In the genomic region with DNA sequence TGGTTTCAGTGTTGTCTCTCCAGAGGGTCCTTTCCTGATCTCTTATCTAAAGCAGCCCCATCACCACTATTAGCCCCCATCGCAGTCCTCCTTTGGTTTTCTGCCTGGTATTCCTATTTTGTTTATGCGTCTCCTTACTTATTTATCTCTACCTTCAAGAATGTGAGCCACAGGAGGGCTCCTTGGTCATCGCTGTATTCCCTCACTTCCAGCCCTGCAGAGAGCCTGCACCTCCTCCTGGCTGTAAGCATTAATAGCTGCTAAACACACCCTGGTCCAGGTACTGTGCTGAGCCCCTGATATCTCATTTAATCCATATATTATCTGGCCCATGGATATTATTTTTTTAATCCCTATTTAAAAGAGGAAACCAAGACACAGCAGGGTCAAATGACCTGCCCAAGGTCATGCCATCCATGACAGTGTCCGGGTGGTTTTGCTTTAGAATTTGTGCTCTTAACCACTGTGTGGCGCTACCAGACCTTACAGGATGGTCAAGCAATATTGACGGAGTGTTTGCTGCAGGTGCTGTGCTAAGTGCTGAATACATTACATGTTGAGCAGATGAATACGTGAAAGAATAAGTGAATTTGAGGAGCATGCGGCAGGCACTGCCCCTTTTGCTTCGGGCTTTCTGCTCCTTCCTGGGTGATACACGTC, we compare ENCODE assay signal across 12 cellular contexts.
DNase-seq lines count a peak whose midpoint lies in the region; ATAC-seq, FAIRE-seq and TF ChIP-seq lines count a peak whose summit lies in the region.
"Had no signal": no experiment of that assay in that cellular context is flagged by ENCODE, and none has a peak within 500 bp of the region (broad histone marks: within the 10 kb centered on the region; RNA-seq: fewer than 3 reads in every experiment).

No MANE protein-coding gene starts in this region.

- no peak for ATAC-seq in HG02798 (IDR thresholded peaks at IDR 0.05; ENCODE audit: poor library complexity, unreplicated experiment)
- ATAC-seq in HG03439 (IDR thresholded peaks at IDR 0.05; ENCODE audit: unreplicated experiment), result no peak
- no peak for ATAC-seq in HG02852 (IDR thresholded peaks at IDR 0.05; ENCODE audit: unreplicated experiment)

- H3K9me3 ChIP-seq in kidney (ENCODE audit: control insufficient read depth in 1 of 2, low read length in 2 of 2), result no peaks in the 10 kb centered on the region

- DNase-seq in ACHN (peak; percentile 19), HT1080 (ENCODE audit: low read depth) (peak; percentile 30), SK-MEL-5 (ENCODE audit: low read depth, low spot score) (peak; percentile 75), kidney (no peak)
- no peak for DNase-seq in activated CD4-positive, alpha-beta T cell treated with anti-CD3 and anti-CD28 coated beads, Interleukin-2, amount 50 U/mL, for 48 hours
- DNase-seq: activated CD4-positive, alpha-beta T cell treated with anti-CD3 and anti-CD28 coated beads, Interleukin-2, amount 50 U/mL, for 1 hour; activated naive CD4-positive, alpha-beta T cell treated with anti-CD3 and anti-CD28 coated beads for 36 hours had no signal

- H3K9ac ChIP-seq in kidney (ENCODE audit: low read length in 2 of 2), result no peak overlapping the region

- FAIRE-seq in kidney (lab: Jason Lieb, UNC), result no peak

- intact Hi-C loops in kidney (cut with DNase I), result no loop called here

- in situ Hi-C loops in ACHN (cut with HindIII; ENCODE audit: low pct_ligation_motif_present, low pct_unique_long_range_greater_than_20kb, low sequenced_read_pairs) (no loop called here), SK-MEL-5 (cut with HindIII; ENCODE audit: low pct_unique_long_range_greater_than_20kb, low sequenced_read_pairs) (no loop called here)

- peaks cover 0 to 1% of the 10 kb centered on the region in 2 donors for H3K4me1 ChIP-seq in kidney (ENCODE audit: control insufficient read depth in 1 of 2, insufficient read depth in 1 of 2, low read depth in 1 of 2, low read length in 2 of 2)

- TF ChIP-seq CTCF in kidney (IDR thresholded peaks at IDR 0.05; ENCODE audit: borderline replicate concordance, extremely low read depth, insufficient read depth), result peak; percentile 27

- H3K27ac ChIP-seq in kidney (ENCODE audit: low read depth in 2 of 2, low read length in 2 of 2), result no peak overlapping the region
- H3K27ac ChIP-seq: coronary artery had no signal

- H3K4me3 ChIP-seq in kidney (ENCODE audit: low read length in 2 of 2), result no peak overlapping the region
- H3K4me3 ChIP-seq: coronary artery, skin epidermis had no signal

- H3K36me3 ChIP-seq in kidney (ENCODE audit: control insufficient read depth in 1 of 2, insufficient read depth in 2 of 2, low read length in 2 of 2), result no peaks in the 10 kb centered on the region

Comparison
In these comparisons a context has a peak if more than half of its experiments do, and no peak if none do; other contexts are left out.
1. DNase-seq: peak in ACHN (single experiment), HT1080 (single experiment) and SK-MEL-5 (single experiment); none in kidney (single experiment) and activated CD4-positive, alpha-beta T cell treated with anti-CD3 and anti-CD28 coated beads, Interleukin-2, amount 50 U/mL, for 48 hours (0 of 2).